ENCODE assay signal across 17 cellular contexts in the genomic region with DNA sequence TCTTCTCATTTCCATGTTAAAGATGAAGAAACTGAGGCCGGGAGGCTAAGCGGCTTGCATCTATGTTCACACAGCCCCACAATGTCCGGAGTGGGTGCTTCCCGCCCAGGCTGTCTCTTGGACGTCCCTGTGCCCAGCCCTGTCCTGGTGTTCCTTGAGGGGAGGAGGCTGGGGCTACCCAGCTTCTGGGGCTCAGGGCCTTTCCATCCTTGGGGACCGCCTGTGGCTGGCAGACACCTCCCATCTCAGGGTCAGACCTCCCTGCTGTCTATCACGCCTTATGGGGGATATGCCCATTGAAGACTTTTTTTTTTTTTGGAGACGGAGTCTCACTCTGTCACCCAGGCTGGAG.
DNase-seq lines count a peak whose midpoint lies in the region; ATAC-seq, FAIRE-seq and TF ChIP-seq lines count a peak whose summit lies in the region.
"Had no signal": no experiment of that assay in that cellular context is flagged by ENCODE, and none has a peak within 500 bp of the region (broad histone marks: within the 10 kb centered on the region; RNA-seq: fewer than 3 reads in every experiment).

No MANE protein-coding gene starts in this region.

- H3K9me2 ChIP-seq in SK-N-SH = no peaks in the 10 kb centered on the region

- H3K18ac ChIP-seq in IMR-90 (ENCODE audit: low read depth, low read length) (no peak overlapping the region), H1 (ENCODE audit: extremely low read depth, low read length) (no peak overlapping the region; the same call in 1 of the 2 replicates)

- TF ChIP-seq RAD21 in IMR-90 (IDR thresholded peaks at IDR 0.05; ENCODE audit: low read length) (no peak), H1 (IDR thresholded peaks at IDR 0.05 in 1 of 2, conservative IDR thresholded peaks at IDR 0.05 in 1 of 2; ENCODE audit: low read depth in 2 of 2, low read length in 2 of 2) (no peak), SK-N-SH (IDR thresholded peaks at IDR 0.05; ENCODE audit: low read length) (no peak)

- no peak overlapping the region for H3K27ac ChIP-seq in IMR-90 (ENCODE audit: insufficient read depth, low read length)
- H3K27ac ChIP-seq in H1 (ENCODE audit: low read depth, low read length) = no peak overlapping the region
- H3K27ac ChIP-seq in neural progenitor cell = no peak overlapping the region
- H3K27ac ChIP-seq in substantia nigra (ENCODE audit: low read depth, low read length, poor library complexity, severe bottlenecking) = peak overlapping the region; percentile 21
- no peak overlapping the region for H3K27ac ChIP-seq in SK-N-SH (ENCODE audit: low read depth in 2 of 2, low read length in 1 of 2)
- H3K27ac ChIP-seq: C4-2B, KMS-11 had no signal

- H4K5ac ChIP-seq in IMR-90 (ENCODE audit: low read depth, low read length) = no peak overlapping the region
- no peak overlapping the region for H4K5ac ChIP-seq in H1 (ENCODE audit: insufficient read length, low read depth, low read length)

- H3K9ac ChIP-seq in IMR-90 (ENCODE audit: low read depth, low read length) (no peak overlapping the region), H1 (replicated peaks in 1 of 4; ENCODE audit: extremely low read depth in 1 of 4, low read depth in 3 of 4, low read length in 3 of 4) (no peak overlapping the region), neural progenitor cell (no peak overlapping the region), SK-N-SH (no peak overlapping the region)
- H3K9ac ChIP-seq: KMS-11 had no signal

- H3K4ac ChIP-seq in IMR-90 (ENCODE audit: low read depth, low read length) (no peak overlapping the region), H1 (replicated peaks; ENCODE audit: insufficient read length, low read depth, low read length) (no peak overlapping the region)

- TF ChIP-seq EP300 in H1 (IDR thresholded peaks at IDR 0.05; ENCODE audit: borderline replicate concordance in 1 of 2, low read depth in 2 of 2, low read length in 2 of 2) (no peak), SK-N-SH (IDR thresholded peaks at IDR 0.05; ENCODE audit: borderline replicate concordance in 1 of 2, low read depth in 1 of 2, low read length in 1 of 2) (no peak)

- intact Hi-C loops in IMR-90 (cut with micrococcal nuclease) = no loop called here

- H3K27ac Mint-ChIP-seq in neural progenitor cell = peak overlapping the region; percentile 72

- H3K14ac ChIP-seq in IMR-90 (replicated peaks; ENCODE audit: low read depth, low read length) (no peak overlapping the region), H1 (ENCODE audit: insufficient read length) (no peak overlapping the region)

- H4K8ac ChIP-seq in IMR-90 (ENCODE audit: low read depth in 2 of 2, low read length in 2 of 2) (no peak overlapping the region), H1 (ENCODE audit: extremely low read depth, insufficient read depth, low read length) (no peak overlapping the region)

- H3K4me2 ChIP-seq in IMR-90 (ENCODE audit: low read depth, low read length) = no peak overlapping the region
- peak overlapping the region; percentile 16 to 70; a peak in 1 of 4 replicates for H3K4me2 ChIP-seq in H1 (ENCODE audit: insufficient read depth in 1 of 2, low read depth in 2 of 2, low read length in 2 of 2)
- no peak overlapping the region for H3K4me2 ChIP-seq in neural progenitor cell
- no peak overlapping the region for H3K4me2 ChIP-seq in SK-N-SH
- H3K4me2 ChIP-seq: KMS-11 had no signal

- peaks cover 14% of the 10 kb centered on the region for H3K27me3 Mint-ChIP-seq in neural progenitor cell (ENCODE audit: insufficient read depth, low read depth)

- DNase-seq in IMR-90 (no peak), H1 (ENCODE audit: low read depth in 1 of 2, low spot score in 2 of 2) (no peak), neural progenitor cell (ENCODE audit: low spot score) (no peak), substantia nigra (lab: John Stamatoyannopoulos, UW) (no peak), NCI-H187 (lab: John Stamatoyannopoulos, UW) (no peak), SK-N-SH (no peak)
- DNase-seq: AML-193, DND-41, NCI-H1417, NCI-H187 treated with DMSO at 0.1 percent for 48 hours, NCI-H2227 treated with DMSO at 0.1 percent for 48 hours, NCI-H524, NCI-H82, SIG-M5 had no signal

- no peak for ATAC-seq in IMR-90 (ENCODE audit: low read depth)
- no peak for ATAC-seq in GM21619 (IDR thresholded peaks at IDR 0.05; ENCODE audit: unreplicated experiment)

- H2BK15ac ChIP-seq in IMR-90 (ENCODE audit: low read depth, low read length) = no peak overlapping the region
- no peak overlapping the region for H2BK15ac ChIP-seq in H1 (ENCODE audit: low read length)

- H3K56ac ChIP-seq in IMR-90 (ENCODE audit: extremely low read depth, insufficient read depth, low read length) (no peak overlapping the region), H1 (replicated peaks; ENCODE audit: insufficient read length, low read depth, low read length) (no peak overlapping the region)

- in situ Hi-C loops in IMR-90 (cut with MboI; ENCODE audit: low sequenced_read_pairs) = no loop called here

- 54% methylated on average over 2 of the region's 8 CpGs; no CpG with 5 or more reads in 1 of the 2 experiments for WGBS in IMR-90 (ENCODE audit: extremely low coverage in 2 of 2, insufficient read length in 1 of 2), 2 experiments
- WGBS in H1 (ENCODE audit: extremely low coverage in 1 of 2, insufficient coverage in 1 of 2, insufficient read length in 1 of 2, insufficient replicate concordance in 2 of 2, low coverage in 1 of 2, low lambda C conversion rate in 2 of 2, missing lambda C conversion rate in 1 of 2), 2 experiments = 91% methylated on average over 4 of the region's 8 CpGs; no CpG with 5 or more reads in 1 of the 2 experiments
- 85% methylated on average over 8 of the region's 8 CpGs for WGBS in SK-N-SH (ENCODE audit: low lambda C conversion rate)

- no peak overlapping the region for H4K91ac ChIP-seq in IMR-90 (ENCODE audit: insufficient read depth, low read depth, low read length)
- no peak overlapping the region for H4K91ac ChIP-seq in H1 (replicated peaks; ENCODE audit: insufficient read length, low read length)

- dilution Hi-C loops in IMR-90 (cut with HindIII; ENCODE audit: low sequenced_read_pairs, unreplicated experiment) = no loop called here

- H3K79me1 ChIP-seq in IMR-90 (ENCODE audit: low read depth in 1 of 2, low read length in 2 of 2) (no peaks in the 10 kb centered on the region), H1 (ENCODE audit: low read depth, low read length) (no peaks in the 10 kb centered on the region)

- POLR2A ChIA-PET in IMR-90 (lab: Charles Lee; ENCODE audit: unreplicated experiment) = no interaction called here
- POLR2A ChIA-PET in H1 (lab: Charles Lee; ENCODE audit: partially characterized antibody) = no interaction called here
- POLR2A ChIA-PET in SK-N-SH (lab: Yijun Ruan, JAX) = no interaction called here

- TF ChIP-seq POLR2A in IMR-90 (IDR thresholded peaks at IDR 0.05; ENCODE audit: low read depth, low read length) = no peak
- no peak for TF ChIP-seq POLR2A in H1 (IDR thresholded peaks at IDR 0.05; ENCODE audit: control extremely low read depth in 1 of 2, low read depth in 2 of 2, low read length in 2 of 2)

- no peaks in the 10 kb centered on the region for H3K9me1 ChIP-seq in IMR-90 (ENCODE audit: insufficient read depth, low read length)

- H2BK12ac ChIP-seq in H1 (ENCODE audit: low read depth, low read length) = no peak overlapping the region

- H2AFZ ChIP-seq in IMR-90 (replicated peaks; ENCODE audit: low read length, poor library complexity) (no peak overlapping the region), H1 (ENCODE audit: low read length) (no peak overlapping the region), neural progenitor cell (replicated peaks) (no peak overlapping the region), SK-N-SH (ENCODE audit: low read depth) (no peak overlapping the region)

- no peaks in the 10 kb centered on the region for H3K9me3 Mint-ChIP-seq in neural progenitor cell

- H3K23me2 ChIP-seq in H1 (ENCODE audit: low read depth, low read length) = no peaks in the 10 kb centered on the region; the same call in 1 of the 2 replicates

- peaks cover 16% of the 10 kb centered on the region for H3F3A ChIP-seq in neural progenitor cell (ENCODE audit: low read depth)
- H3F3A ChIP-seq in SK-N-SH (replicated peaks; ENCODE audit: insufficient read depth) = no peaks in the 10 kb centered on the region

- H3K4me1 ChIP-seq in IMR-90 (ENCODE audit: control insufficient read depth, insufficient read depth, low read length) (no peaks in the 10 kb centered on the region), H1 (replicated peaks in 1 of 4; ENCODE audit: control insufficient read depth in 3 of 4, insufficient read depth in 4 of 4, low read length in 3 of 4) (peaks cover 0 to 28% (median 22%) of the 10 kb centered on the region in 4 experiments; a peak in 6 of 7 replicates), neural progenitor cell (peaks cover 41% of the 10 kb centered on the region), SK-N-SH (ENCODE audit: control insufficient read depth in 1 of 2, insufficient read depth in 2 of 2, low read depth in 1 of 2, low read length in 1 of 2) (peaks cover 0 to 20% of the 10 kb centered on the region in 2 experiments; a peak in 1 of 4 replicates)

- H3K4me3 ChIP-seq in IMR-90 (ENCODE audit: insufficient read depth, low read depth, low read length) = no peak overlapping the region
- H3K4me3 ChIP-seq in H1 (ENCODE audit: extremely low read depth in 1 of 4, insufficient read depth in 2 of 4, low read depth in 3 of 4, low read length in 4 of 4) = peak overlapping the region in 1 of 4 experiments; percentile 57; a peak in 2 of 8 replicates
- no peak overlapping the region for H3K4me3 ChIP-seq in neural progenitor cell
- H3K4me3 ChIP-seq in SK-N-SH (ENCODE audit: low read depth in 2 of 2, low read length in 1 of 2) = no peak overlapping the region

- peaks cover 68% of the 10 kb centered on the region for H3K27me3 ChIP-seq in IMR-90 (ENCODE audit: control insufficient read depth, insufficient read depth, low read length)
- H3K27me3 ChIP-seq in H1 (replicated peaks in 1 of 4; ENCODE audit: control insufficient read depth in 3 of 4, extremely low read depth in 1 of 4, insufficient read depth in 3 of 4, low read length in 3 of 4) = peaks cover 0 to 47% (median 30%) of the 10 kb centered on the region in 4 experiments; a peak in 6 of 7 replicates
- H3K27me3 ChIP-seq in neural progenitor cell = peaks cover 19% of the 10 kb centered on the region
- no peaks in the 10 kb centered on the region for H3K27me3 ChIP-seq in SK-N-SH (ENCODE audit: insufficient read depth)

- H3K36me3 Mint-ChIP-seq in neural progenitor cell = no peaks in the 10 kb centered on the region

- H3K23ac ChIP-seq in IMR-90 (ENCODE audit: low read depth, low read length) (no peak overlapping the region), H1 (ENCODE audit: insufficient read length) (no peak overlapping the region)

- H2AK5ac ChIP-seq in IMR-90 (ENCODE audit: low read depth, low read length) = no peak overlapping the region
- no peak overlapping the region for H2AK5ac ChIP-seq in H1 (ENCODE audit: low read depth, low read length)

- no TSS peak for BruUV-seq in IMR-90 (replicated peaks; lab: Mats Ljungman, UMichigan)

- no peak overlapping the region for H2BK20ac ChIP-seq in IMR-90 (ENCODE audit: low read depth, low read length)
- no peak overlapping the region for H2BK20ac ChIP-seq in H1 (ENCODE audit: low read length)

- H3K36me3 ChIP-seq in IMR-90 (ENCODE audit: control insufficient read depth, insufficient read depth, low read length) (no peaks in the 10 kb centered on the region), H1 (ENCODE audit: control insufficient read depth in 2 of 4, insufficient read depth in 4 of 4, low read length in 3 of 4) (no peaks in the 10 kb centered on the region), neural progenitor cell (no peaks in the 10 kb centered on the region), SK-N-SH (replicated peaks in 1 of 2; ENCODE audit: control insufficient read depth in 1 of 2, insufficient read depth in 2 of 2, low read length in 1 of 2) (no peaks in the 10 kb centered on the region)

- H2BK120ac ChIP-seq in IMR-90 (ENCODE audit: low read depth, low read length) = no peak overlapping the region
- H2BK120ac ChIP-seq in H1 (replicated peaks; ENCODE audit: low read depth, low read length) = no peak overlapping the region

- H3K79me2 ChIP-seq in H1 (ENCODE audit: control insufficient read depth in 1 of 2, insufficient read depth in 2 of 2, low read length in 2 of 2) (no peaks in the 10 kb centered on the region), neural progenitor cell (ENCODE audit: low read depth) (no peaks in the 10 kb centered on the region), SK-N-SH (ENCODE audit: insufficient read depth) (no peaks in the 10 kb centered on the region)

- no peak overlapping the region for H3K4me3 Mint-ChIP-seq in neural progenitor cell

- peak overlapping the region; percentile 9 for H2AK9ac ChIP-seq in IMR-90 (replicated peaks; ENCODE audit: low read depth, low read length, poor library complexity)

- H3K9me3 ChIP-seq in IMR-90 (ENCODE audit: control insufficient read depth, insufficient read depth, low read length) (no peaks in the 10 kb centered on the region), H1 (ENCODE audit: insufficient read depth in 2 of 2, low read depth in 1 of 2, low read length in 1 of 2) (no peaks in the 10 kb centered on the region), neural progenitor cell (ENCODE audit: low read depth) (no peaks in the 10 kb centered on the region), SK-N-SH (no peaks in the 10 kb centered on the region)

- CTCF ChIA-PET in IMR-90 (lab: Yijun Ruan, JAX) = no interaction called here
- CTCF ChIA-PET in H1 (lab: Charles Lee; ENCODE audit: partially characterized antibody) = interaction anchor here (0.8 to 1.2 kb wide), 2 partner anchors 13 to 18 kb away, joined by 3 to 4 read pairs; no protein-coding TSS in a partner anchor
- CTCF ChIA-PET in SK-N-SH (lab: Yijun Ruan, JAX) = interaction anchor here (0.9 kb wide), 1 partner anchor 17 kb away, joined by 3 read pairs; no protein-coding TSS in a partner anchor

- H4K20me1 ChIP-seq in IMR-90 (ENCODE audit: insufficient read depth, low read length) (no peaks in the 10 kb centered on the region; the same call in 1 of the 2 replicates), H1 (replicated peaks in 1 of 2; ENCODE audit: control insufficient read depth in 1 of 2, insufficient read depth in 2 of 2, low read length in 2 of 2) (peaks cover 2 to 7% of the 10 kb centered on the region in 2 experiments), neural progenitor cell (ENCODE audit: low read depth) (no peaks in the 10 kb centered on the region), SK-N-SH (ENCODE audit: insufficient read depth) (no peaks in the 10 kb centered on the region)

- peaks cover 53% of the 10 kb centered on the region for H3K4me1 Mint-ChIP-seq in neural progenitor cell

- H2BK5ac ChIP-seq in IMR-90 (ENCODE audit: low read depth, low read length, poor library complexity, severe bottlenecking) (no peak overlapping the region), H1 (ENCODE audit: low read depth, low read length) (no peak overlapping the region)

- TF ChIP-seq CTCF in IMR-90 (conservative IDR thresholded peaks at IDR 0.05; ENCODE audit: low read depth, low read length) (no peak), H1 (IDR thresholded peaks at IDR 0.05; ENCODE audit: control extremely low read depth in 1 of 3, insufficient read depth in 1 of 3, low read depth in 1 of 3, low read length in 3 of 3) (no peak), neural progenitor cell (IDR thresholded peaks at IDR 0.05) (no peak), SK-N-SH (IDR thresholded peaks at IDR 0.05) (no peak)

- no peak for FAIRE-seq in H1 (lab: Jason Lieb, UNC)

Comparison
In these comparisons a context has a peak if more than half of its experiments do, and no peak if none do; other contexts are left out.
1. H3K4me2 ChIP-seq: peak in H1 (2 of 2); none in IMR-90 (single experiment), neural progenitor cell (single experiment) and SK-N-SH (single experiment).